1 cellular context compared by ENCODE assay signal in the genomic region with DNA sequence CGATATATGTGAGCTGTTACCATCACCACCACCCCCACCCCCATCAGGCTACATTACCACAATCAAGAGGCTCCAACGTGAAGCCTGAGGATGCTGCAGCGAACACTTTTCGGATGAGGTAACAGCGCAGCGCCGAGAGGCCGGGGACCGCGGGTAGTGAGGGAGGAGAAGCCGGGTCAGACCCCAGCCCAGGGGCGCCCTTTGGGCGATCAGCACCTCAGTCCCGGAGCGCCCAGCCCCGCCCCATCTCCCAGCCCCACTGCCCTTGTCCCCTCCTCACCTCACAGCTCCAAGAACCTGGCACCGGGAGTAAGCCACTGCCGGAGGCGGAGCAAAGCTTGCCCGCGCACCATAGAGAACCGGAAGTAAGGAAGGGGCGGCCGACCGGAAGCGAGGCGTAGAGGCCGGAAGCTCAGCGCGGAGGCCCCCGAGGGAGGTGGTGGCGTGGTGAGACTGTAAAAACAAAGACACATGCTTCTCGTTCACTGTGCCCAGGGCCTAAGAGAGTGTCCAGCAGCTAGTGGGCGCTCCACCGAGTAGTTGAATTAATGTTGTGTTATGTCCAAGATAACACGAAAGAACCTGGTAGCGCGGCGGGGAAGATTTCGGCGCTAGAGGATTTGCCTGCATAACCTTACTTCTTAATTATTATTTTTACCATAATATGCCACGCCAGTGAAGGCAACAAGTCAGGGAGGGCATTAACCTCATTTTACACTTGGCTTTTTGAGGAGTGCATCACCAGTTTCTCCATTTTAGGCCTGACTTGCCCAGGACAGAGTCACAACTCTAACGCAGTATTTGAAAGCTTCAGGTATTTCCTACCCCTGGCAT.
TF ChIP-seq lines count a peak whose summit lies in the region.

Gene THOC5 (minus strand): TSS at position 367 of the 834 bp plus-strand sequence. CDS start 4,610 bp downstream, outside the sequence.

TF ChIP-seq in A549, 52 proteins besides CTCF, POLR2A, EP300 and RAD21 (continued from another document):
- TF ChIP-seq ZC3H11A (IDR thresholded peaks at IDR 0.05) (no peak), MYC (IDR thresholded peaks at IDR 0.05; ENCODE audit: borderline replicate concordance, low read length) (peak; percentile 95), ATOH8 (CRISPR knock-in tag; IDR thresholded peaks at IDR 0.05; ENCODE audit: low read depth) (no peak), RCOR1 (IDR thresholded peaks at IDR 0.05; ENCODE audit: low read depth, low read length) (no peak), ZNF302 (CRISPR knock-in tag; IDR thresholded peaks at IDR 0.05) (no peak), CHD4 (IDR thresholded peaks at IDR 0.05; ENCODE audit: borderline replicate concordance) (no peak), E2F6 (IDR thresholded peaks at IDR 0.05; ENCODE audit: borderline replicate concordance, low read depth) (no peak), FOSB (CRISPR knock-in tag; IDR thresholded peaks at IDR 0.05) (no peak), REST (IDR thresholded peaks at IDR 0.05) (no peak), SMC3 (IDR thresholded peaks at IDR 0.05) (no peak; the same call in 2 of the 3 replicates), KDM5A (IDR thresholded peaks at IDR 0.05) (no peak), NPAS2 (CRISPR knock-in tag; IDR thresholded peaks at IDR 0.05; ENCODE audit: borderline replicate concordance) (no peak), ZFP36 (IDR thresholded peaks at IDR 0.05; ENCODE audit: borderline replicate concordance, partially characterized antibody) (no peak), MAZ (IDR thresholded peaks at IDR 0.05; ENCODE audit: borderline replicate concordance, low read depth, low read length) (no peak), CHD2 (IDR thresholded peaks at IDR 0.05; ENCODE audit: low read length, partially characterized antibody) (no peak), PHF8 (IDR thresholded peaks at IDR 0.05; ENCODE audit: borderline replicate concordance, low read depth) (no peak), RNF2 (IDR thresholded peaks at IDR 0.05; ENCODE audit: borderline replicate concordance, low read depth) (no peak), POLR2AphosphoS2 (conservative IDR thresholded peaks at IDR 0.05; ENCODE audit: low read length) (no peak), GATA3 (IDR thresholded peaks at IDR 0.05; ENCODE audit: borderline replicate concordance) (peak; percentile 14; the same call in 1 of the 2 replicates), NR3C1 (IDR thresholded peaks at IDR 0.05) (no peak)
- TF ChIP-seq, protein P1, sequence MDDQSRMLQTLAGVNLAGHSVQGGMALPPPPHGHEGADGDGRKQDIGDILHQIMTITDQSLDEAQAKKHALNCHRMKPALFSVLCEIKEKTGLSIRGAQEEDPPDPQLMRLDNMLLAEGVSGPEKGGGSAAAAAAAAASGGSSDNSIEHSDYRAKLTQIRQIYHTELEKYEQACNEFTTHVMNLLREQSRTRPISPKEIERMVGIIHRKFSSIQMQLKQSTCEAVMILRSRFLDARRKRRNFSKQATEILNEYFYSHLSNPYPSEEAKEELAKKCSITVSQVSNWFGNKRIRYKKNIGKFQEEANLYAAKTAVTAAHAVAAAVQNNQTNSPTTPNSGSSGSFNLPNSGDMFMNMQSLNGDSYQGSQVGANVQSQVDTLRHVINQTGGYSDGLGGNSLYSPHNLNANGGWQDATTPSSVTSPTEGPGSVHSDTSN (IDR thresholded peaks at IDR 0.05) = peak; percentile 31; the same call in 1 of the 2 replicates
TF ChIP-seq in A549: peak in this region for 6.
